ENCODE assay signal across 17 cellular contexts in the genomic region with DNA sequence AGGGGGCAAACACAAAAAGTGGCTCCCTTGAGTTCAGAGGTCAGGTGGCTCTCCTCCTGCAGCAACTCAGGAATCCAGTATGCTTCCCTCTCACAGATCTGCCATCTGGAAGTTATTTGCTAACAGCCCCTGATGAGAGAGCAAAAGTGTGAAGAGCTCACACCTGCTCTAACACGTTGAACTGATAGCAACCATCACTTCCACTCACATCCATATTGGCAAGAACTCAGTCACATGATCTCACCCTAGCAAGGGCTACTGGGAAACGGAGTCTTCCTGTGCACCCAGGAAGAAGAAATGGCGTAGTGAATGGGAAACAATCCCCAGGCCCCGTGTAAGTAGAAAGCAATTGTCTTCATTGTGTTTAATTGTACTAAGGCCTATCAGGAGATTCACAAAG. TPM values are rescaled to one million over a fixed set of nuclear protein-coding genes. Genes with fewer than 3 reads are reported as not detected.
"Had no signal": no experiment of that assay in that cellular context is flagged by ENCODE, and none has a peak within 500 bp of the region (broad histone marks: within the 10 kb centered on the region; RNA-seq: fewer than 3 reads in every experiment).

No MANE protein-coding gene starts in this region.

- H3K27me3 ChIP-seq: body of pancreas, tibial nerve had no signal

- FAIRE-seq: islet of Langerhans had no signal

- ATAC-seq: activated CD8-positive, alpha-beta memory T cell treated with anti-CD3 and anti-CD28 coated beads, Interleukin-2, amount 10 ng/mL, durations not matched to agents 7 days and 5 days; body of pancreas; gastrocnemius medialis; heart right ventricle; naive thymus-derived CD4-positive, alpha-beta T cell; right cardiac atrium; stimulated activated effector memory CD8-positive, alpha-beta T cell treated with anti-CD3 and anti-CD28 coated beads, Interleukin-12 subunit alpha, Interleukin-12 subunit beta, amount 100 ng/mL, for 72 hours had no signal

- H3K36me3 ChIP-seq: gastrocnemius medialis, heart right ventricle, tibial nerve had no signal

- H3K4me3 ChIP-seq: body of pancreas, gastrocnemius medialis, heart right ventricle, tibial nerve had no signal

- DNase-seq: activated CD4-positive, alpha-beta T cell treated with anti-CD3 and anti-CD28 coated beads for 1 hour; activated CD4-positive, alpha-beta T cell treated with anti-CD3 and anti-CD28 coated beads, Interleukin-2, amount 50 U/mL, for 48 hours; activated CD8-positive, alpha-beta memory T cell treated with anti-CD3 and anti-CD28 coated beads, Interleukin-2, amount 10 ng/mL, durations not matched to agents 7 days and 5 days; activated effector memory CD4-positive, alpha-beta T cell treated with Interleukin-2 at 50 U/mL for 16 hours; activated T-cell treated with anti-CD3 and anti-CD28 coated beads, Interleukin-2, amount 50 U/mL, for 24 hours; body of pancreas; cortex of kidney; effector CD8-positive, alpha-beta T cell; gastrocnemius medialis; heart right ventricle; naive thymus-derived CD4-positive, alpha-beta T cell; nucleus accumbens; right cardiac atrium had no signal

RNA-seq across cellular contexts. Expression of a gene that starts 20.7 kb away (rescaled TPM):
- total RNA-seq: mononuclear cell had no signal
